In the genomic region with DNA sequence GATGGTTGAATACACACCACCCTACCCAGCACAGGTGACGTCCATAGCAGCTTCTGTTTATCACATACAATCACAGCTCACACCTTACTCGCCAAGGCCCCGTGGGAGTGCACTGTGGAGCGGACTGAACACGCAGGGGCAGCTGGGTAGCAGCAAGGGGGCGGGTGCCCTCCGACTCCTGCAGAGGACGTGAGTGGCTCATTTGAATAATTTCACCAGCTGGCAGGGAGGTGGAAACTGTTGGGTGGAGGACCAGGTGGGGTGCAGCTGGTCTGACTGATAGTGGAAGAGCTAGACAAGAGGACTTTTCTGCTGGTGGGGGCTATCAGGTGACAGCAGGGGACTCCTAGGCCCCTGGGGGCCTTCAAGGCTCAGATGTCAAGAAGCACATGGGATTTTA, we compare ENCODE assay signal across 16 cellular contexts. TPM values are rescaled to one million over a fixed set of nuclear protein-coding genes. Genes with fewer than 3 reads are reported as not detected.
A peak's percentile ranks its signal among the peaks of the same experiment; 100 is the strongest.
DNase-seq lines count a peak whose midpoint lies in the region; ATAC-seq, FAIRE-seq and TF ChIP-seq lines count a peak whose summit lies in the region.
"Had no signal": no experiment of that assay in that cellular context is flagged by ENCODE, and none has a peak within 500 bp of the region (broad histone marks: within the 10 kb centered on the region; RNA-seq: fewer than 3 reads in every experiment).

No MANE protein-coding gene starts in this region.

- no peak overlapping the region for H2BK120ac ChIP-seq in trophoblast cell (ENCODE audit: insufficient read depth, low read length, poor library complexity)

- H3K4me1 Mint-ChIP-seq in T-helper 17 cell, result peaks cover 3% of the 10 kb centered on the region
- H3K4me1 Mint-ChIP-seq: brain, WTC11 had no signal

- H3K23ac ChIP-seq in trophoblast cell (ENCODE audit: low read length), result no peak overlapping the region

- H3K4ac ChIP-seq in trophoblast cell (ENCODE audit: low read depth, low read length), result no peak overlapping the region

- no peak overlapping the region for H3K14ac ChIP-seq in trophoblast cell (ENCODE audit: low read length)

- no peak overlapping the region for H3K18ac ChIP-seq in trophoblast cell (ENCODE audit: low read length)

- no peak overlapping the region for H3K9ac ChIP-seq in trophoblast cell (ENCODE audit: low read length)

- H2AK5ac ChIP-seq in trophoblast cell (ENCODE audit: low read length), result no peak overlapping the region

- ATAC-seq in GM21381 (IDR thresholded peaks at IDR 0.05; ENCODE audit: unreplicated experiment) (peak; percentile 46), HG03558 (IDR thresholded peaks at IDR 0.05; ENCODE audit: extremely low read depth, unreplicated experiment) (peak; percentile 42), T-helper 17 cell (peak; percentile 37), GM18858 (IDR thresholded peaks at IDR 0.05; ENCODE audit: unreplicated experiment) (no peak)
- ATAC-seq: heart left ventricle, lower lobe of right lung, WTC11 had no signal

- H4K91ac ChIP-seq in trophoblast cell (ENCODE audit: low read depth, low read length), result no peak overlapping the region

- no peak overlapping the region for H3K4me2 ChIP-seq in trophoblast cell (ENCODE audit: low read length)

- no peak overlapping the region for H2BK12ac ChIP-seq in trophoblast cell (ENCODE audit: low read length)

- no peaks in the 10 kb centered on the region for H3K79me1 ChIP-seq in trophoblast cell (ENCODE audit: low read length)

- H3K36me3 ChIP-seq in trophoblast cell (ENCODE audit: control insufficient read depth in 1 of 2, insufficient read depth in 2 of 2, low read length in 2 of 2), result peaks cover 0 to 11% of the 10 kb centered on the region in 2 experiments
- H3K36me3 ChIP-seq: SJCRH30 had no signal

- no peak overlapping the region for H4K8ac ChIP-seq in trophoblast cell (ENCODE audit: low read depth, low read length)

- H3K27me3 ChIP-seq in trophoblast cell (ENCODE audit: insufficient read depth, low read length), result no peaks in the 10 kb centered on the region
- H3K27me3 ChIP-seq: heart left ventricle, SJCRH30 had no signal

- H3K4me3 Mint-ChIP-seq in T-helper 17 cell, result no peak overlapping the region
- H3K4me3 Mint-ChIP-seq: brain, WTC11 had no signal

- H3K79me2 ChIP-seq in trophoblast cell (ENCODE audit: control insufficient read depth, insufficient read depth, low read length, poor library complexity), result no peaks in the 10 kb centered on the region

- TF ChIP-seq POLR2A in GM12891 (IDR thresholded peaks at IDR 0.05; ENCODE audit: low read depth, low read length), result no peak

- H3K27ac Mint-ChIP-seq in T-helper 17 cell, result no peak overlapping the region
- H3K27ac Mint-ChIP-seq: WTC11 had no signal

- H3K4me1 ChIP-seq in trophoblast cell (ENCODE audit: control insufficient read depth in 1 of 2, insufficient read depth in 2 of 2, low read length in 2 of 2), result no peaks in the 10 kb centered on the region
- H3K4me1 ChIP-seq: heart left ventricle, lower lobe of right lung, SJCRH30 had no signal

- no peak overlapping the region for H2BK5ac ChIP-seq in trophoblast cell (ENCODE audit: low read depth, low read length, poor library complexity)

- no peak overlapping the region for H3K4me3 ChIP-seq in trophoblast cell (ENCODE audit: low read depth, low read length)
- H3K4me3 ChIP-seq: heart left ventricle, lower lobe of right lung, SJCRH30 had no signal

- H3K9me3 ChIP-seq in T-helper 17 cell (ENCODE audit: control insufficient read depth, low read length, poor library complexity, severe bottlenecking) (no peaks in the 10 kb centered on the region), trophoblast cell (ENCODE audit: insufficient read depth, low read depth, low read length) (no peaks in the 10 kb centered on the region)
- H3K9me3 ChIP-seq: heart left ventricle, lower lobe of right lung, SJCRH30 had no signal

- no peaks in the 10 kb centered on the region for H3K27me3 Mint-ChIP-seq in T-helper 17 cell
- H3K27me3 Mint-ChIP-seq: brain had no signal

- DNase-seq in GM12891 (ENCODE audit: insufficient read length, low spot score) (no peak), T-helper 17 cell (no peak), trophoblast cell (no peak), SHP77 treated with DMSO at 0.1 percent for 48 hours (lab: John Stamatoyannopoulos, UW) (no peak), pons (ENCODE audit: low spot score) (no peak)
- DNase-seq: activated T-cell treated with anti-CD3 and anti-CD28 coated beads, Interleukin-2, amount 50 U/mL, for 48 hours; heart left ventricle; IMR-90; lower lobe of right lung; NCI-H226 had no signal

- no peak overlapping the region for H3K27ac ChIP-seq in trophoblast cell (ENCODE audit: low read depth, low read length)
- H3K27ac ChIP-seq: heart left ventricle, lower lobe of right lung, SJCRH30 had no signal

- no peak overlapping the region for H2AFZ ChIP-seq in trophoblast cell (ENCODE audit: insufficient read depth, low read length, poor library complexity)

- peaks cover 6% of the 10 kb centered on the region for H3K36me3 Mint-ChIP-seq in T-helper 17 cell (ENCODE audit: low read depth)

- peak; percentile 59 for FAIRE-seq in GM12891 (lab: Jason Lieb, UNC)

- no CpG with 5 or more reads among the region's 8 CpGs for WGBS in trophoblast cell (ENCODE audit: extremely low coverage, insufficient coverage, insufficient read length)

- H4K12ac ChIP-seq in trophoblast cell (ENCODE audit: low read depth, low read length), result no peak overlapping the region

TF ChIP-seq in GM12891, 5 proteins besides CTCF, POLR2A, EP300 and RAD21:
- TF ChIP-seq SPI1 (IDR thresholded peaks at IDR 0.05; ENCODE audit: low read depth, low read length) (no peak), POU2F2 (IDR thresholded peaks at IDR 0.05; ENCODE audit: low read depth, low read length) (0 out of 2 replicates have a peak, but pooled peaks have one; percentile 21)

RNA-seq across cellular contexts. Expression of a gene that starts 16.3 kb away (rescaled TPM):
- 8.2 TPM for polyA plus RNA-seq in GM12891 (2012; ENCODE audit: low read depth, missing spikeins)
- 10 to 100 TPM; 27.0 to 34.9 TPM for total RNA-seq in T-helper 17 cell
- 14.5 and 15.1 TPM in 2 replicates for polyA plus RNA-seq in trophoblast cell (2013)

RNA-seq across cellular contexts. Expression of a gene that starts 49.2 kb away (rescaled TPM):
- polyA plus RNA-seq in GM12891 (2012; ENCODE audit: low read depth, missing spikeins), result 84.5 TPM
- 100 to 1,000 TPM; 158 to 163 TPM for total RNA-seq in T-helper 17 cell
- 197 and 208 TPM in 2 replicates for polyA plus RNA-seq in trophoblast cell (2013)
